ENCODE assay signal across 12 cellular contexts in genomic region chr4:184755278-184755677, GRCh38. TPM values are rescaled to one million over a fixed set of nuclear protein-coding genes. Genes with fewer than 3 reads are reported as not detected.
DNase-seq lines count a peak whose midpoint lies in the region; ATAC-seq and TF ChIP-seq lines count a peak whose summit lies in the region.
"Had no signal": no experiment of that assay in that cellular context is flagged by ENCODE, and none has a peak within 500 bp of the region (broad histone marks: within the 10 kb centered on the region; RNA-seq: fewer than 3 reads in every experiment).

No MANE protein-coding gene starts in this region.

- DNase-seq in AG20443 (ENCODE audit: low spot score) (peak; percentile 80), SJSA1 (ENCODE audit: low read depth in 1 of 2, low spot score in 2 of 2) (peak; percentile 58 to 69), esophagus muscularis mucosa (ENCODE audit: extremely low spot score) (no peak), kidney tubule cell (ENCODE audit: low spot score) (peak; percentile 40), SW 1271 (lab: John Stamatoyannopoulos, UW) (no peak)
- no peak for DNase-seq in stimulated activated CD4-positive, alpha-beta T cell treated with anti-CD3 and anti-CD28 coated beads, Interleukin-4, amount 100 ng/mL, for 1 hour
- DNase-seq: activated naive CD4-positive, alpha-beta T cell; NCI-H1694 treated with DMSO at 0.1 percent for 48 hours; tibial artery had no signal

- H3K27me3 ChIP-seq in SJSA1 (replicated peaks): no peaks in the 10 kb centered on the region
- H3K27me3 ChIP-seq in esophagus muscularis mucosa: no peaks in the 10 kb centered on the region
- H3K27me3 ChIP-seq: neural progenitor cell, tibial artery had no signal

- H3K4me3 ChIP-seq in SJSA1 (no peak overlapping the region), esophagus muscularis mucosa (no peak overlapping the region)
- H3K4me3 ChIP-seq: neural progenitor cell, tibial artery had no signal

- TF ChIP-seq CTCF in esophagus muscularis mucosa (IDR thresholded peaks at IDR 0.05): no peak

- H3K27ac ChIP-seq in SJSA1 (no peak overlapping the region), esophagus muscularis mucosa (replicated peaks in 1 of 4) (peak overlapping the region in 3 of 4 donors; percentile 0 to 37 (median 28))
- H3K27ac ChIP-seq: neural progenitor cell, tibial artery had no signal

- ATAC-seq in GM18502 (IDR thresholded peaks at IDR 0.05; ENCODE audit: poor library complexity, unreplicated experiment) (no peak), GM19395 (IDR thresholded peaks at IDR 0.05; ENCODE audit: unreplicated experiment) (no peak)

- intact Hi-C loops in esophagus muscularis mucosa (cut with DNase I): no loop called here

- H3K4me1 ChIP-seq in SJSA1 (replicated peaks) (peaks cover 14% of the 10 kb centered on the region), esophagus muscularis mucosa (peaks cover 7 to 48% (median 22%) of the 10 kb centered on the region in 4 donors)
- H3K4me1 ChIP-seq: neural progenitor cell had no signal

- TF ChIP-seq POLR2A in esophagus muscularis mucosa (IDR thresholded peaks at IDR 0.05; ENCODE audit: low read depth): no peak

- H3K9me3 ChIP-seq in SJSA1 (replicated peaks) (no peaks in the 10 kb centered on the region), esophagus muscularis mucosa (no peaks in the 10 kb centered on the region)
- H3K9me3 ChIP-seq: tibial artery had no signal

- TF ChIP-seq EP300 in esophagus muscularis mucosa (IDR thresholded peaks at IDR 0.05): no peak

- WGBS in esophagus muscularis mucosa: 51% methylated on average over 6 of the region's 6 CpGs

- peaks cover 3% of the 10 kb centered on the region; the same call in 1 of the 2 replicates for H3K36me3 ChIP-seq in SJSA1
- peaks cover 10 to 39% (median 27%) of the 10 kb centered on the region in 4 donors for H3K36me3 ChIP-seq in esophagus muscularis mucosa
- H3K36me3 ChIP-seq: neural progenitor cell had no signal

RNA-seq across cellular contexts. Expression of gene CENPU, which starts 21.4 kb away (rescaled TPM):
- total RNA-seq in SJSA1 (2014; rRNA removed; shearing (Covaris generic)): 106 and 111 TPM in 2 replicates
- total RNA-seq in esophagus muscularis mucosa: 1 to 10 TPM in 1 of 4 donors, under 1 TPM in 3; 0.34 to 1.3 (median 0.74) TPM

Comparison
In these comparisons a context has a peak if more than half of its experiments do, and no peak if none do; other contexts are left out.
1. DNase-seq: peak in AG20443 (single experiment), SJSA1 (2 of 2) and kidney tubule cell (single experiment); none in esophagus muscularis mucosa (single experiment), SW 1271 (0 of 2) and stimulated activated CD4-positive, alpha-beta T cell treated with anti-CD3 and anti-CD28 coated beads, Interleukin-4, amount 100 ng/mL, for 1 hour (single experiment).
2. RNA of gene CENPU, which starts 21.4 kb away (total RNA-seq): 106 to 111 TPM in SJSA1; 0.34 to 1.3 TPM in esophagus muscularis mucosa; every median in the first group is over 10 times any median in the second.